26 cellular contexts compared by ENCODE assay signal in the genomic region with DNA sequence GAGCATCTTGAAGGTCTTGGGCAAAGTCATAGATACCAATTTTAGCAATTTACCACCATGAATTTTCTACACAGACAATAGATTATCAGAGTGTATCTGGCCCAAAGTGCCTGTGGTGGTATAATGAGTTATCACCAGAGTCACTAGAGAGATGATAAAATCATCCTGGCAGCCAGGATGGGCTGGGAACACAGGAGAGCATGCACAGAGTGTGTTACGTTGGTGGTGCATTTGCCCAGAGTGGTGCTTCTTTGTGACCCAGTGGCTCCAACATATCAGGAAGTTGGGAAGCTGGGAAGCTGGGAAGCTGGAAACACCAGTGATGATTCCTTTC.
"Had no signal": no experiment of that assay in that cellular context is flagged by ENCODE, and none has a peak within 500 bp of the region (broad histone marks: within the 10 kb centered on the region; RNA-seq: fewer than 3 reads in every experiment).

No MANE protein-coding gene starts in this region.

- H3K27me3 ChIP-seq: stomach, suprapubic skin, testis, thyroid gland, tibial nerve, transverse colon, upper lobe of left lung, upper lobe of right lung, uterus, vagina had no signal

- H3K4me1 ChIP-seq: suprapubic skin, testis, thyroid gland, tibial artery, tibial nerve, transverse colon, upper lobe of left lung, upper lobe of right lung, uterus, vagina had no signal

- H3K9me3 ChIP-seq: suprapubic skin, testis, thoracic aorta, thyroid gland, transverse colon, upper lobe of left lung, upper lobe of right lung, uterus, vagina had no signal

- H3K27ac ChIP-seq: stomach, suprapubic skin, testis, thoracic aorta, thyroid gland, tibial artery, tibial nerve, transverse colon, upper lobe of left lung, upper lobe of right lung, uterus, vagina had no signal

- DNase-seq: stimulated activated CD4-positive, alpha-beta T cell treated with anti-CD3 and anti-CD28 coated beads, Interleukin-2, amount 100 ng/mL, for 48 hours; stimulated activated CD4-positive, alpha-beta T cell treated with anti-CD3 and anti-CD28 coated beads, Interleukin-4, amount 100 ng/mL, for 1 hour; stimulated activated CD4-positive, alpha-beta T cell treated with anti-CD3 and anti-CD28 coated beads, Interleukin-4, amount 100 ng/mL, for 24 hours; stimulated activated CD4-positive, alpha-beta T cell treated with anti-CD3 and anti-CD28 coated beads, Interleukin-4, amount 100 ng/mL, for 4 hours; stimulated activated CD8-positive, alpha-beta memory T cell treated with anti-CD3 and anti-CD28 coated beads, Interleukin-4, amount 100 ng/mL, for 48 hours; stimulated activated naive B cell treated with anti-CD40 and anti-IgM and Interleukin-4, amounts not matched to agents 10 μg/mL and 1 μg/mL and 100 μg/mL, for 72 hours; stimulated activated naive CD4-positive, alpha-beta T cell; stimulated activated naive CD4-positive, alpha-beta T cell treated with Interleukin-2 at 50 U/mL for 16 hours; stimulated activated naive CD8-positive, alpha-beta T cell treated with anti-CD3 and anti-CD28 coated beads, Interleukin-15, amount 100 ng/mL, for 72 hours; stimulated activated naive CD8-positive, alpha-beta T cell treated with anti-CD3 and anti-CD28 coated beads, Interleukin-15, Interleukin-2, amounts not matched to agents 100 U/mL and 50 U/mL, for 24 hours; stomach; substantia nigra; testis; tibial artery; transverse colon; trophoblast cell; upper lobe of left lung; upper lobe of right lung; uterus had no signal

- H3K36me3 ChIP-seq: stomach, suprapubic skin, thoracic aorta, thyroid gland, tibial artery, tibial nerve, transverse colon, upper lobe of left lung, upper lobe of right lung, uterus, vagina had no signal

- H3K4me3 ChIP-seq: stomach, suprapubic skin, testis, thoracic aorta, thyroid gland, tibial artery, tibial nerve, transverse colon, upper lobe of left lung, upper lobe of right lung, uterus, vagina had no signal

- ATAC-seq: stimulated activated effector memory CD8-positive, alpha-beta T cell treated with anti-CD3 and anti-CD28 coated beads, Interleukin-12 subunit alpha, Interleukin-12 subunit beta, amount 100 ng/mL, for 72 hours; stimulated activated memory B cell treated with anti-CD40 and anti-IgM and Interleukin-4, amounts not matched to agents 10 μg/mL and 1 μg/mL and 100 μg/mL, for 72 hours; stimulated activated naive B cell treated with anti-CD40 and anti-IgM and Interleukin-4, amounts not matched to agents 10 μg/mL and 1 μg/mL and 100 μg/mL, for 72 hours; stimulated activated naive CD8-positive, alpha-beta T cell treated with anti-CD3 and anti-CD28 coated beads, Interleukin-15, amount 100 ng/mL, for 72 hours; stimulated activated naive CD8-positive, alpha-beta T cell treated with anti-CD3 and anti-CD28 coated beads, Interleukin-15, Interleukin-2, amounts not matched to agents 100 U/mL and 50 U/mL, for 24 hours; upper lobe of right lung had no signal
